22 cellular contexts compared by ENCODE assay signal in genomic region chr13:99589575-99589974, GRCh38. TPM values are rescaled to one million over a fixed set of nuclear protein-coding genes. Genes with fewer than 3 reads are reported as not detected.
DNase-seq lines count a peak whose midpoint lies in the region; ATAC-seq and TF ChIP-seq lines count a peak whose summit lies in the region.
"Had no signal": no experiment of that assay in that cellular context is flagged by ENCODE, and none has a peak within 500 bp of the region (broad histone marks: within the 10 kb centered on the region; RNA-seq: fewer than 3 reads in every experiment).

No MANE protein-coding gene starts in this region.

- no peak overlapping the region for H3K4me3 ChIP-seq in SJSA1
- H3K4me3 ChIP-seq in trophoblast cell (ENCODE audit: low read depth, low read length) = no peak overlapping the region
- H3K4me3 ChIP-seq: A549; BLaER1 treated with 17β-estradiol and CSF1 and Interleukin-3, amounts not matched to agents 10 nM and 100 nM had no signal

- H3K4ac ChIP-seq in trophoblast cell (ENCODE audit: low read depth, low read length) = no peak overlapping the region

- H2BK12ac ChIP-seq in trophoblast cell (ENCODE audit: low read length) = no peak overlapping the region

- H3K9me3 Mint-ChIP-seq in activated naive CD8-positive, alpha-beta T cell treated with anti-CD3 and anti-CD28 coated beads, Interleukin-2, amount 10 ng/mL, durations not matched to agents 7 days and 5 days = peaks cover 1% of the 10 kb centered on the region
- no peaks in the 10 kb centered on the region for H3K9me3 Mint-ChIP-seq in activated naive CD8-positive, alpha-beta T cell treated with anti-CD3 and anti-CD28 coated beads, Interleukin-2, amount 50 U/mL, for 24 hours
- H3K9me3 Mint-ChIP-seq: CD14-positive monocyte; CD4-positive, alpha-beta T cell had no signal

- H3K4me1 ChIP-seq in SJSA1 (replicated peaks) (peaks cover 25% of the 10 kb centered on the region), trophoblast cell (ENCODE audit: control insufficient read depth in 1 of 2, insufficient read depth in 2 of 2, low read length in 2 of 2) (no peaks in the 10 kb centered on the region)
- H3K4me1 ChIP-seq: A549, BE2C had no signal

- WGBS in trophoblast cell (ENCODE audit: extremely low coverage, insufficient coverage, insufficient read length) = no CpG with 5 or more reads among the region's 6 CpGs

- H3K18ac ChIP-seq in trophoblast cell (ENCODE audit: low read length) = no peak overlapping the region

- H4K91ac ChIP-seq in trophoblast cell (ENCODE audit: low read depth, low read length) = no peak overlapping the region

- H3K4me2 ChIP-seq in trophoblast cell (ENCODE audit: low read length) = no peak overlapping the region
- H3K4me2 ChIP-seq: A549 had no signal

- H2BK120ac ChIP-seq in trophoblast cell (ENCODE audit: insufficient read depth, low read length, poor library complexity) = no peak overlapping the region

- H3K27ac Mint-ChIP-seq in activated naive CD8-positive, alpha-beta T cell treated with anti-CD3 and anti-CD28 coated beads, Interleukin-2, amount 10 ng/mL, durations not matched to agents 7 days and 5 days = peak overlapping the region; percentile 9
- no peak overlapping the region for H3K27ac Mint-ChIP-seq in activated naive CD8-positive, alpha-beta T cell treated with anti-CD3 and anti-CD28 coated beads, Interleukin-2, amount 50 U/mL, for 24 hours
- H3K27ac Mint-ChIP-seq: CD14-positive monocyte; CD4-positive, alpha-beta T cell had no signal

- no peaks in the 10 kb centered on the region for H3K36me3 Mint-ChIP-seq in activated naive CD8-positive, alpha-beta T cell treated with anti-CD3 and anti-CD28 coated beads, Interleukin-2, amount 10 ng/mL, durations not matched to agents 7 days and 5 days
- H3K36me3 Mint-ChIP-seq in activated naive CD8-positive, alpha-beta T cell treated with anti-CD3 and anti-CD28 coated beads, Interleukin-2, amount 50 U/mL, for 24 hours (ENCODE audit: low read depth) = no peaks in the 10 kb centered on the region
- H3K36me3 Mint-ChIP-seq: CD14-positive monocyte had no signal

- no peak overlapping the region for H3K4me3 Mint-ChIP-seq in activated naive CD8-positive, alpha-beta T cell treated with anti-CD3 and anti-CD28 coated beads, Interleukin-2, amount 10 ng/mL, durations not matched to agents 7 days and 5 days
- H3K4me3 Mint-ChIP-seq in activated naive CD8-positive, alpha-beta T cell treated with anti-CD3 and anti-CD28 coated beads, Interleukin-2, amount 50 U/mL, for 24 hours = no peak overlapping the region
- H3K4me3 Mint-ChIP-seq: CD14-positive monocyte; CD4-positive, alpha-beta T cell had no signal

- TF ChIP-seq POLR2A in GM18505 (IDR thresholded peaks at IDR 0.05; ENCODE audit: borderline replicate concordance, extremely low read depth, insufficient read depth, insufficient read length) = no peak

- POLR2A ChIA-PET in activated naive CD8-positive, alpha-beta T cell treated with anti-CD3 and anti-CD28 coated beads, Interleukin-2, amount 10 ng/mL, durations not matched to agents 7 days and 5 days (lab: Charles Lee) = no interaction called here

- no peaks in the 10 kb centered on the region for H3K79me1 ChIP-seq in trophoblast cell (ENCODE audit: low read length)

- H3K79me2 ChIP-seq in trophoblast cell (ENCODE audit: control insufficient read depth, insufficient read depth, low read length, poor library complexity) = no peaks in the 10 kb centered on the region

- no peak overlapping the region for H3K23ac ChIP-seq in trophoblast cell (ENCODE audit: low read length)

- H3K36me3 ChIP-seq in SJSA1 (no peaks in the 10 kb centered on the region), trophoblast cell (ENCODE audit: control insufficient read depth in 1 of 2, insufficient read depth in 2 of 2, low read length in 2 of 2) (no peaks in the 10 kb centered on the region)
- H3K36me3 ChIP-seq: BE2C; BLaER1 treated with 17β-estradiol and CSF1 and Interleukin-3, amounts not matched to agents 10 nM and 100 nM had no signal

- peaks cover 8% of the 10 kb centered on the region for H3K27me3 Mint-ChIP-seq in activated naive CD8-positive, alpha-beta T cell treated with anti-CD3 and anti-CD28 coated beads, Interleukin-2, amount 10 ng/mL, durations not matched to agents 7 days and 5 days
- no peaks in the 10 kb centered on the region for H3K27me3 Mint-ChIP-seq in activated naive CD8-positive, alpha-beta T cell treated with anti-CD3 and anti-CD28 coated beads, Interleukin-2, amount 50 U/mL, for 24 hours
- H3K27me3 Mint-ChIP-seq: CD4-positive, alpha-beta T cell had no signal

- DNase-seq in activated naive CD8-positive, alpha-beta T cell treated with anti-CD3 and anti-CD28 coated beads, Interleukin-2, amount 10 ng/mL, durations not matched to agents 7 days and 5 days = no peak
- no peak for DNase-seq in activated naive CD8-positive, alpha-beta T cell treated with anti-CD3 and anti-CD28 coated beads, Interleukin-2, amount 50 U/mL, for 24 hours
- DNase-seq in SJSA1 (ENCODE audit: low read depth in 1 of 2, low spot score in 2 of 2) (peak; percentile 70 to 78), trophoblast cell (peak; percentile 40 to 63), NCI-H1694 treated with DMSO at 0.1 percent for 48 hours (lab: John Stamatoyannopoulos, UW) (no peak), NK-92 (lab: John Stamatoyannopoulos, UW; ENCODE audit: unreplicated experiment) (no peak)
- DNase-seq: 8988T; ACHN; AML-193; BE2C; Calu3; CD4-positive, alpha-beta T cell; COR-L47; DMS53; DMS79 treated with DMSO at 0.1 percent for 48 hours; GF-D8; H7; HCEC 1CT had no signal

- no peak overlapping the region for H4K12ac ChIP-seq in trophoblast cell (ENCODE audit: low read depth, low read length)

- H3K14ac ChIP-seq in trophoblast cell (ENCODE audit: low read length) = no peak overlapping the region

- no peak overlapping the region for H4K8ac ChIP-seq in trophoblast cell (ENCODE audit: low read depth, low read length)

- ATAC-seq in activated naive CD8-positive, alpha-beta T cell treated with anti-CD3 and anti-CD28 coated beads, Interleukin-2, amount 10 ng/mL, durations not matched to agents 7 days and 5 days (ENCODE audit: low read depth) = no peak
- no peak for ATAC-seq in activated naive CD8-positive, alpha-beta T cell treated with anti-CD3 and anti-CD28 coated beads, Interleukin-2, amount 50 U/mL, for 24 hours
- ATAC-seq in GM18505 (IDR thresholded peaks at IDR 0.05; ENCODE audit: unreplicated experiment) = no peak
- ATAC-seq: A549 had no signal

- H3K9me3 ChIP-seq in SJSA1 (replicated peaks) = no peaks in the 10 kb centered on the region; the same call in 1 of the 2 replicates
- H3K9me3 ChIP-seq in trophoblast cell (ENCODE audit: insufficient read depth, low read depth, low read length) = no peaks in the 10 kb centered on the region
- H3K9me3 ChIP-seq: A549; BE2C; BLaER1 treated with 17β-estradiol and CSF1 and Interleukin-3, amounts not matched to agents 10 nM and 100 nM had no signal

- no peak overlapping the region for H2AFZ ChIP-seq in trophoblast cell (ENCODE audit: insufficient read depth, low read length, poor library complexity)

- no peak overlapping the region for H2AK5ac ChIP-seq in trophoblast cell (ENCODE audit: low read length)

- H3K27ac ChIP-seq in SJSA1 (peak overlapping the region; percentile 48), trophoblast cell (ENCODE audit: low read depth, low read length) (no peak overlapping the region)
- H3K27ac ChIP-seq: A549; BLaER1 treated with 17β-estradiol and CSF1 and Interleukin-3, amounts not matched to agents 10 nM and 100 nM had no signal

- H3K4me1 Mint-ChIP-seq in activated naive CD8-positive, alpha-beta T cell treated with anti-CD3 and anti-CD28 coated beads, Interleukin-2, amount 10 ng/mL, durations not matched to agents 7 days and 5 days = no peaks in the 10 kb centered on the region
- peaks cover 4% of the 10 kb centered on the region for H3K4me1 Mint-ChIP-seq in activated naive CD8-positive, alpha-beta T cell treated with anti-CD3 and anti-CD28 coated beads, Interleukin-2, amount 50 U/mL, for 24 hours
- H3K4me1 Mint-ChIP-seq: CD14-positive monocyte had no signal

- H3K9ac ChIP-seq in trophoblast cell (ENCODE audit: low read length) = no peak overlapping the region
- H3K9ac ChIP-seq: BLaER1 treated with 17β-estradiol and CSF1 and Interleukin-3, amounts not matched to agents 10 nM and 100 nM had no signal

- no peak overlapping the region for H2BK5ac ChIP-seq in trophoblast cell (ENCODE audit: low read depth, low read length, poor library complexity)

- peaks cover 9% of the 10 kb centered on the region for H3K27me3 ChIP-seq in SJSA1 (replicated peaks)
- no peaks in the 10 kb centered on the region for H3K27me3 ChIP-seq in trophoblast cell (ENCODE audit: insufficient read depth, low read length)
- H3K27me3 ChIP-seq: BE2C; BLaER1 treated with 17β-estradiol and CSF1 and Interleukin-3, amounts not matched to agents 10 nM and 100 nM had no signal

RNA-seq across cellular contexts. Expression of gene CLYBL, which starts 16.9 kb away (rescaled TPM):
- 10 to 100 TPM in 1 of 2 experiments, 1 to 10 TPM in 1; 9.1 to 10.1 TPM for total RNA-seq in activated naive CD8-positive, alpha-beta T cell treated with anti-CD3 and anti-CD28 coated beads, Interleukin-2, amount 10 ng/mL, durations not matched to agents 7 days and 5 days
- 0.16 and 1.5 TPM in 2 replicates for total RNA-seq in SJSA1 (2014; rRNA removed; shearing (Covaris generic))
- 3.1 and 3.5 TPM in 2 replicates for polyA plus RNA-seq in trophoblast cell (2013)

Comparison
In these comparisons a context has a peak if more than half of its experiments do, and no peak if none do; other contexts are left out.
1. DNase-seq: peak in SJSA1 (2 of 2) and trophoblast cell (2 of 2); none in activated naive CD8-positive, alpha-beta T cell treated with anti-CD3 and anti-CD28 coated beads, Interleukin-2, amount 10 ng/mL, durations not matched to agents 7 days and 5 days (single experiment), activated naive CD8-positive, alpha-beta T cell treated with anti-CD3 and anti-CD28 coated beads, Interleukin-2, amount 50 U/mL, for 24 hours (single experiment), NCI-H1694 treated with DMSO at 0.1 percent for 48 hours (single experiment) and NK-92 (single experiment).